In the genomic region with DNA sequence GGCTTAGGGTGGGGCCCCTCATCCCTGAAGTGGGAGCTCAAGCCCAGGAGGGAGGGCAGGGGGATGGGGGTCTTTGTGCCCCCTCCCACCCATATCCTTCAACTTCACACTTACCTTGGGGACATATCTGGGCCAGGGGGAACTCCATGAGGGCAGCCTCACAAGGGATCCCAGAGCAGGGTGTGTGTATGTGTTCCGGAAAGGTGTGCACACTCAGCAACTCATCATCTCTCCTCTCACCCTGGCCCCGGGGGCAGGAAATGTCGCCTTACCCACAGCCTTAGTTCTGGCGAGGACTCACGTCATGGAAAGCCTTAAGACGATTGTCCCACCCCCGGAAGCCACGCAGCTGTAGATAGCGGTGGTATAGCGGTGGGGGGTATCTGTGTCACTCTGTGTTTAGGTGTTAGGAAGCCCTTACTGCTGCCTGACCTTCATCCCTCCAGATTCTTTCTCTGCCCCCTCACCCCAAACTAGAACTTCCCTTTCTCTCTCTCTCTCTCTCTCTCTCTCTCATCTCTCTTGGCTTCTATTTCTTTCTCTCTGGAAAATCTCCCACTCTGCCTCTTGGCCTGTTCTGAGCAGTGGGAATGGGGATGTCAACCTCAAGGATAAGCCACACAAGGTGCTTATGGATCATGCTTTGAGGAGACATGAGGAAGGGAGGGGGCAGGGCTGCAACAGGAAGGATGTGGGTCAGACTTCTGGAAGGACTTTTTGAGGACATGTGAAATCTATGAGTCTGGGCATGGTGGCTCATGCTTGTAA, we compare ENCODE assay signal across 1 cellular context.
TF ChIP-seq lines count a peak whose summit lies in the region.

A gene (minus strand): TSS at position 288 of the 768 bp plus-strand sequence. CDS start 140 bp downstream, at position 148.

TF ChIP-seq in K562, 482 proteins besides CTCF, POLR2A, EP300 and RAD21 (continued from another document and continues in another):
- TF ChIP-seq, protein P1, sequence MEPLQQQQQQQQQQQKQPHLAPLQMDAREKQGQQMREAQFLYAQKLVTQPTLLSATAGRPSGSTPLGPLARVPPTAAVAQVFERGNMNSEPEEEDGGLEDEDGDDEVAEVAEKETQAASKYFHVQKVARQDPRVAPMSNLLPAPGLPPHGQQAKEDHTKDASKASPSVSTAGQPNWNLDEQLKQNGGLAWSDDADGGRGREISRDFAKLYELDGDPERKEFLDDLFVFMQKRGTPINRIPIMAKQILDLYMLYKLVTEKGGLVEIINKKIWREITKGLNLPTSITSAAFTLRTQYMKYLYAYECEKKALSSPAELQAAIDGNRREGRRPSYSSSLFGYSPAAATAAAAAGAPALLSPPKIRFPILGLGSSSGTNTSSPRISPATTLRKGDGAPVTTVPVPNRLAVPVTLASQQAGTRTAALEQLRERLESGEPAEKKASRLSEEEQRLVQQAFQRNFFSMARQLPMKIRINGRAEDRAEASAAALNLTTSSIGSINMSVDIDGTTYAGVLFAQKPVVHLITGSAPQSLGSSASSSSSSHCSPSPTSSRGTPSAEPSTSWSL (CRISPR knock-in tag; IDR thresholded peaks at IDR 0.05; ENCODE audit: borderline replicate concordance): no peak
- TF ChIP-seq, protein P2, sequence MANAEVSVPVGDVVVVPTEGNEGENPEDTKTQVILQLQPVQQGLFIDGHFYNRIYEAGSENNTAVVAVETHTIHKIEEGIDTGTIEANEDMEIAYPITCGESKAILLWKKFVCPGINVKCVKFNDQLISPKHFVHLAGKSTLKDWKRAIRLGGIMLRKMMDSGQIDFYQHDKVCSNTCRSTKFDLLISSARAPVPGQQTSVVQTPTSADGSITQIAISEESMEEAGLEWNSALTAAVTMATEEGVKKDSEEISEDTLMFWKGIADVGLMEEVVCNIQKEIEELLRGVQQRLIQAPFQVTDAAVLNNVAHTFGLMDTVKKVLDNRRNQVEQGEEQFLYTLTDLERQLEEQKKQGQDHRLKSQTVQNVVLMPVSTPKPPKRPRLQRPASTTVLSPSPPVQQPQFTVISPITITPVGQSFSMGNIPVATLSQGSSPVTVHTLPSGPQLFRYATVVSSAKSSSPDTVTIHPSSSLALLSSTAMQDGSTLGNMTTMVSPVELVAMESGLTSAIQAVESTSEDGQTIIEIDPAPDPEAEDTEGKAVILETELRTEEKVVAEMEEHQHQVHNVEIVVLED (CRISPR knock-in tag; IDR thresholded peaks at IDR 0.05): no peak
- TF ChIP-seq TFAM (CRISPR knock-in tag; conservative IDR thresholded peaks at IDR 0.05) (no peak), ZFP30 (CRISPR knock-in tag; IDR thresholded peaks at IDR 0.05; ENCODE audit: borderline replicate concordance) (no peak), YY1 (IDR thresholded peaks at IDR 0.05; ENCODE audit: borderline replicate concordance in 1 of 3, control insufficient read depth in 1 of 3, extremely low read depth in 1 of 3, insufficient read depth in 3 of 3, insufficient read length in 1 of 3, insufficient replicate concordance in 2 of 3, low read depth in 1 of 3, low read length in 2 of 3) (peak in 2 of 3 experiments; percentile 29 to 58), ZNF76 (CRISPR knock-in tag; IDR thresholded peaks at IDR 0.05; ENCODE audit: borderline replicate concordance) (no peak), ZNF561 (CRISPR knock-in tag; conservative IDR thresholded peaks at IDR 0.05) (no peak), ILK (tag; IDR thresholded peaks at IDR 0.05; ENCODE audit: borderline replicate concordance, low read depth) (no peak), EP400 (IDR thresholded peaks at IDR 0.05) (no peak; the same call in 1 of the 2 replicates), DPF2 (IDR thresholded peaks at IDR 0.05) (peak; percentile 71), NFIC (IDR thresholded peaks at IDR 0.05) (no peak; the same call in 1 of the 2 replicates), GATAD2B (IDR thresholded peaks at IDR 0.05; ENCODE audit: borderline replicate concordance) (peak; percentile 48; the same call in 1 of the 2 replicates), BDP1 (IDR thresholded peaks at IDR 0.05; ENCODE audit: insufficient read depth, insufficient read length) (no peak), ZNF764 (CRISPR knock-in tag; IDR thresholded peaks at IDR 0.05; ENCODE audit: low read depth) (no peak), MYC (IDR thresholded peaks at IDR 0.05; ENCODE audit: low read depth, low read length) (no peak), MYC (CRISPR knock-in tag; IDR thresholded peaks at IDR 0.05; ENCODE audit: borderline replicate concordance, low read depth) (no peak), RBM17 (IDR thresholded peaks at IDR 0.05; ENCODE audit: borderline replicate concordance, low read depth, low read length) (no peak), POLR3G (IDR thresholded peaks at IDR 0.05; ENCODE audit: extremely low read depth, insufficient read length, insufficient replicate concordance) (no peak), NUFIP1 (IDR thresholded peaks at IDR 0.05; ENCODE audit: partially characterized antibody) (no peak), MECOM (CRISPR knock-in tag; IDR thresholded peaks at IDR 0.05) (no peak), BRF1 (IDR thresholded peaks at IDR 0.05; ENCODE audit: borderline replicate concordance, extremely low read depth, insufficient read length) (no peak), SMAD1 (IDR thresholded peaks at IDR 0.05; ENCODE audit: low read depth, low read length, partially characterized antibody) (peak; percentile 36), MTA1 (IDR thresholded peaks at IDR 0.05; ENCODE audit: borderline replicate concordance) (peak; percentile 61), PURB (CRISPR knock-in tag; IDR thresholded peaks at IDR 0.05; ENCODE audit: low read depth) (no peak), CCAR2 (IDR thresholded peaks at IDR 0.05; ENCODE audit: low read depth, low read length) (no peak), SIN3A (IDR thresholded peaks at IDR 0.05; ENCODE audit: borderline replicate concordance in 2 of 2, control insufficient read depth in 1 of 2, low read depth in 2 of 2, low read length in 2 of 2) (no peak), SUPT5H (IDR thresholded peaks at IDR 0.05) (peak; percentile 53; the same call in 1 of the 2 replicates), TRIM24 (IDR thresholded peaks at IDR 0.05) (no peak; a peak in 1 of 4 replicates), HMG20A (CRISPR knock-in tag; conservative IDR thresholded peaks at IDR 0.05) (no peak), ZNF444 (CRISPR knock-in tag; IDR thresholded peaks at IDR 0.05) (no peak), ZNF146 (CRISPR knock-in tag; IDR thresholded peaks at IDR 0.05; ENCODE audit: unreplicated experiment) (no peak), SREBF1 (IDR thresholded peaks at IDR 0.05; ENCODE audit: borderline replicate concordance, low read depth, low read length) (no peak), ZNF165 (CRISPR knock-in tag; IDR thresholded peaks at IDR 0.05; ENCODE audit: borderline replicate concordance) (no peak), TCFL5 (CRISPR knock-in tag; conservative IDR thresholded peaks at IDR 0.05) (no peak), CC2D1A (IDR thresholded peaks at IDR 0.05) (no peak), TAL1 (IDR thresholded peaks at IDR 0.05) (no peak), HMG20B (CRISPR knock-in tag; IDR thresholded peaks at IDR 0.05) (no peak), NCOR1 (IDR thresholded peaks at IDR 0.05) (peak; percentile 32)
- TF ChIP-seq, protein P3, sequence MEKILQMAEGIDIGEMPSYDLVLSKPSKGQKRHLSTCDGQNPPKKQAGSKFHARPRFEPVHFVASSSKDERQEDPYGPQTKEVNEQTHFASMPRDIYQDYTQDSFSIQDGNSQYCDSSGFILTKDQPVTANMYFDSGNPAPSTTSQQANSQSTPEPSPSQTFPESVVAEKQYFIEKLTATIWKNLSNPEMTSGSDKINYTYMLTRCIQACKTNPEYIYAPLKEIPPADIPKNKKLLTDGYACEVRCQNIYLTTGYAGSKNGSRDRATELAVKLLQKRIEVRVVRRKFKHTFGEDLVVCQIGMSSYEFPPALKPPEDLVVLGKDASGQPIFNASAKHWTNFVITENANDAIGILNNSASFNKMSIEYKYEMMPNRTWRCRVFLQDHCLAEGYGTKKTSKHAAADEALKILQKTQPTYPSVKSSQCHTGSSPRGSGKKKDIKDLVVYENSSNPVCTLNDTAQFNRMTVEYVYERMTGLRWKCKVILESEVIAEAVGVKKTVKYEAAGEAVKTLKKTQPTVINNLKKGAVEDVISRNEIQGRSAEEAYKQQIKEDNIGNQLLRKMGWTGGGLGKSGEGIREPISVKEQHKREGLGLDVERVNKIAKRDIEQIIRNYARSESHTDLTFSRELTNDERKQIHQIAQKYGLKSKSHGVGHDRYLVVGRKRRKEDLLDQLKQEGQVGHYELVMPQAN (IDR thresholded peaks at IDR 0.05; ENCODE audit: borderline replicate concordance): no peak
- TF ChIP-seq, protein P4, sequence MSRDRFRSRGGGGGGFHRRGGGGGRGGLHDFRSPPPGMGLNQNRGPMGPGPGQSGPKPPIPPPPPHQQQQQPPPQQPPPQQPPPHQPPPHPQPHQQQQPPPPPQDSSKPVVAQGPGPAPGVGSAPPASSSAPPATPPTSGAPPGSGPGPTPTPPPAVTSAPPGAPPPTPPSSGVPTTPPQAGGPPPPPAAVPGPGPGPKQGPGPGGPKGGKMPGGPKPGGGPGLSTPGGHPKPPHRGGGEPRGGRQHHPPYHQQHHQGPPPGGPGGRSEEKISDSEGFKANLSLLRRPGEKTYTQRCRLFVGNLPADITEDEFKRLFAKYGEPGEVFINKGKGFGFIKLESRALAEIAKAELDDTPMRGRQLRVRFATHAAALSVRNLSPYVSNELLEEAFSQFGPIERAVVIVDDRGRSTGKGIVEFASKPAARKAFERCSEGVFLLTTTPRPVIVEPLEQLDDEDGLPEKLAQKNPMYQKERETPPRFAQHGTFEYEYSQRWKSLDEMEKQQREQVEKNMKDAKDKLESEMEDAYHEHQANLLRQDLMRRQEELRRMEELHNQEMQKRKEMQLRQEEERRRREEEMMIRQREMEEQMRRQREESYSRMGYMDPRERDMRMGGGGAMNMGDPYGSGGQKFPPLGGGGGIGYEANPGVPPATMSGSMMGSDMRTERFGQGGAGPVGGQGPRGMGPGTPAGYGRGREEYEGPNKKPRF (IDR thresholded peaks at IDR 0.05; ENCODE audit: low read depth, low read length): no peak
- TF ChIP-seq, protein P5, sequence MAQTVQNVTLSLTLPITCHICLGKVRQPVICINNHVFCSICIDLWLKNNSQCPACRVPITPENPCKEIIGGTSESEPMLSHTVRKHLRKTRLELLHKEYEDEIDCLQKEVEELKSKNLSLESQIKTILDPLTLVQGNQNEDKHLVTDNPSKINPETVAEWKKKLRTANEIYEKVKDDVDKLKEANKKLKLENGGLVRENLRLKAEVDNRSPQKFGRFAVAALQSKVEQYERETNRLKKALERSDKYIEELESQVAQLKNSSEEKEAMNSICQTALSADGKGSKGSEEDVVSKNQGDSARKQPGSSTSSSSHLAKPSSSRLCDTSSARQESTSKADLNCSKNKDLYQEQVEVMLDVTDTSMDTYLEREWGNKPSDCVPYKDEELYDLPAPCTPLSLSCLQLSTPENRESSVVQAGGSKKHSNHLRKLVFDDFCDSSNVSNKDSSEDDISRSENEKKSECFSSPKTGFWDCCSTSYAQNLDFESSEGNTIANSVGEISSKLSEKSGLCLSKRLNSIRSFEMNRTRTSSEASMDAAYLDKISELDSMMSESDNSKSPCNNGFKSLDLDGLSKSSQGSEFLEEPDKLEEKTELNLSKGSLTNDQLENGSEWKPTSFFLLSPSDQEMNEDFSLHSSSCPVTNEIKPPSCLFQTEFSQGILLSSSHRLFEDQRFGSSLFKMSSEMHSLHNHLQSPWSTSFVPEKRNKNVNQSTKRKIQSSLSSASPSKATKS (CRISPR knock-in tag; IDR thresholded peaks at IDR 0.05): no peak
- TF ChIP-seq, protein P6, sequence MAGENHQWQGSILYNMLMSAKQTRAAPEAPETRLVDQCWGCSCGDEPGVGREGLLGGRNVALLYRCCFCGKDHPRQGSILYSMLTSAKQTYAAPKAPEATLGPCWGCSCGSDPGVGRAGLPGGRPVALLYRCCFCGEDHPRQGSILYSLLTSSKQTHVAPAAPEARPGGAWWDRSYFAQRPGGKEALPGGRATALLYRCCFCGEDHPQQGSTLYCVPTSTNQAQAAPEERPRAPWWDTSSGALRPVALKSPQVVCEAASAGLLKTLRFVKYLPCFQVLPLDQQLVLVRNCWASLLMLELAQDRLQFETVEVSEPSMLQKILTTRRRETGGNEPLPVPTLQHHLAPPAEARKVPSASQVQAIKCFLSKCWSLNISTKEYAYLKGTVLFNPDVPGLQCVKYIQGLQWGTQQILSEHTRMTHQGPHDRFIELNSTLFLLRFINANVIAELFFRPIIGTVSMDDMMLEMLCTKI (IDR thresholded peaks at IDR 0.05; ENCODE audit: partially characterized antibody): no peak
- TF ChIP-seq, protein P7, sequence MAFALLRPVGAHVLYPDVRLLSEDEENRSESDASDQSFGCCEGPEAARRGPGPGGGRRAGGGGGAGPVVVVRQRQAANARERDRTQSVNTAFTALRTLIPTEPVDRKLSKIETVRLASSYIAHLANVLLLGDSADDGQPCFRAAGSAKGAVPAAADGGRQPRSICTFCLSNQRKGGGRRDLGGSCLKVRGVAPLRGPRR (CRISPR knock-in tag; IDR thresholded peaks at IDR 0.05): no peak
- TF ChIP-seq, protein P8, sequence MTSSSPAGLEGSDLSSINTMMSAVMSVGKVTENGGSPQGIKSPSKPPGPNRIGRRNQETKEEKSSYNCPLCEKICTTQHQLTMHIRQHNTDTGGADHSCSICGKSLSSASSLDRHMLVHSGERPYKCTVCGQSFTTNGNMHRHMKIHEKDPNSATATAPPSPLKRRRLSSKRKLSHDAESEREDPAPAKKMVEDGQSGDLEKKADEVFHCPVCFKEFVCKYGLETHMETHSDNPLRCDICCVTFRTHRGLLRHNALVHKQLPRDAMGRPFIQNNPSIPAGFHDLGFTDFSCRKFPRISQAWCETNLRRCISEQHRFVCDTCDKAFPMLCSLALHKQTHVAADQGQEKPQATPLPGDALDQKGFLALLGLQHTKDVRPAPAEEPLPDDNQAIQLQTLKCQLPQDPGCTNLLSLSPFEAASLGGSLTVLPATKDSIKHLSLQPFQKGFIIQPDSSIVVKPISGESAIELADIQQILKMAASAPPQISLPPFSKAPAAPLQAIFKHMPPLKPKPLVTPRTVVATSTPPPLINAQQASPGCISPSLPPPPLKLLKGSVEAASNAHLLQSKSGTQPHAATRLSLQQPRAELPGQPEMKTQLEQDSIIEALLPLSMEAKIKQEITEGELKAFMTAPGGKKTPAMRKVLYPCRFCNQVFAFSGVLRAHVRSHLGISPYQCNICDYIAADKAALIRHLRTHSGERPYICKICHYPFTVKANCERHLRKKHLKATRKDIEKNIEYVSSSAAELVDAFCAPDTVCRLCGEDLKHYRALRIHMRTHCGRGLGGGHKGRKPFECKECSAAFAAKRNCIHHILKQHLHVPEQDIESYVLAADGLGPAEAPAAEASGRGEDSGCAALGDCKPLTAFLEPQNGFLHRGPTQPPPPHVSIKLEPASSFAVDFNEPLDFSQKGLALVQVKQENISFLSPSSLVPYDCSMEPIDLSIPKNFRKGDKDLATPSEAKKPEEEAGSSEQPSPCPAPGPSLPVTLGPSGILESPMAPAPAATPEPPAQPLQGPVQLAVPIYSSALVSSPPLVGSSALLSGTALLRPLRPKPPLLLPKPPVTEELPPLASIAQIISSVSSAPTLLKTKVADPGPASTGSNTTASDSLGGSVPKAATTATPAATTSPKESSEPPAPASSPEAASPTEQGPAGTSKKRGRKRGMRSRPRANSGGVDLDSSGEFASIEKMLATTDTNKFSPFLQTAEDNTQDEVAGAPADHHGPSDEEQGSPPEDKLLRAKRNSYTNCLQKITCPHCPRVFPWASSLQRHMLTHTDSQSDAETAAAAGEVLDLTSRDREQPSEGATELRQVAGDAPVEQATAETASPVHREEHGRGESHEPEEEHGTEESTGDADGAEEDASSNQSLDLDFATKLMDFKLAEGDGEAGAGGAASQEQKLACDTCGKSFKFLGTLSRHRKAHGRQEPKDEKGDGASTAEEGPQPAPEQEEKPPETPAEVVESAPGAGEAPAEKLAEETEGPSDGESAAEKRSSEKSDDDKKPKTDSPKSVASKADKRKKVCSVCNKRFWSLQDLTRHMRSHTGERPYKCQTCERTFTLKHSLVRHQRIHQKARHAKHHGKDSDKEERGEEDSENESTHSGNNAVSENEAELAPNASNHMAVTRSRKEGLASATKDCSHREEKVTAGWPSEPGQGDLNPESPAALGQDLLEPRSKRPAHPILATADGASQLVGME (CRISPR knock-in tag; IDR thresholded peaks at IDR 0.05): 0 out of 2 replicates have a peak, but pooled peaks have one; percentile 31
